11 cellular contexts compared by ENCODE assay signal in genomic region chr19:38062959-38063786, GRCh38.
A peak's percentile ranks its signal among the peaks of the same experiment; 100 is the strongest.
DNase-seq lines count a peak whose midpoint lies in the region; ATAC-seq and TF ChIP-seq lines count a peak whose summit lies in the region.
"Had no signal": no experiment of that assay in that cellular context is flagged by ENCODE, and none has a peak within 500 bp of the region (broad histone marks: within the 10 kb centered on the region; RNA-seq: fewer than 3 reads in every experiment).

No MANE protein-coding gene starts in this region.

- H3K27me3 ChIP-seq in neural progenitor cell = no peaks in the 10 kb centered on the region

- H2AFZ ChIP-seq in neural progenitor cell (replicated peaks) = no peak overlapping the region

- H3K27ac ChIP-seq in angular gyrus (ENCODE audit: low read depth, low read length) (peak overlapping the region; percentile 70), neural progenitor cell (peak overlapping the region; percentile 88)

- H3K4me3 ChIP-seq in neural progenitor cell = no peak overlapping the region
- H3K4me3 ChIP-seq: smooth muscle cell had no signal

- no peaks in the 10 kb centered on the region for H3K9me3 Mint-ChIP-seq in neural progenitor cell
- H3K9me3 Mint-ChIP-seq: T-helper 2 cell treated with Interferon-gamma antibody and Interleukin-4, amounts not matched to agents 5 μg/mL and 100 μg/mL, for 36 hours had no signal

- peak overlapping the region; percentile 92 for H3K27ac Mint-ChIP-seq in neural progenitor cell
- H3K27ac Mint-ChIP-seq: T-helper 2 cell treated with Interferon-gamma antibody and Interleukin-4, amounts not matched to agents 5 μg/mL and 100 μg/mL, for 36 hours had no signal

- peak; percentile 89 for DNase-seq in COLO668 (lab: John Stamatoyannopoulos, UW; ENCODE audit: unreplicated experiment)
- DNase-seq in NCI-H2029 treated with DMSO at 0.1 percent for 48 hours (lab: John Stamatoyannopoulos, UW) = peak; percentile 60
- peak; percentile 38 for DNase-seq in neural progenitor cell (ENCODE audit: low spot score)
- no peak for DNase-seq in activated CD8-positive, alpha-beta memory T cell treated with anti-CD3 and anti-CD28 coated beads, Interleukin-2, amount 50 U/mL, for 4 hours
- no peak for DNase-seq in ecto neural progenitor cell (ENCODE audit: low spot score)
- DNase-seq: DND-41 had no signal

- H3K4me1 Mint-ChIP-seq in neural progenitor cell = peaks cover 15% of the 10 kb centered on the region

- no peak for TF ChIP-seq CTCF in neural progenitor cell (IDR thresholded peaks at IDR 0.05)

- no peak overlapping the region for H3K9ac ChIP-seq in neural progenitor cell

- peaks cover 16% of the 10 kb centered on the region for H3K4me1 ChIP-seq in neural progenitor cell

- no peaks in the 10 kb centered on the region for H3K36me3 ChIP-seq in neural progenitor cell

- H3K27me3 Mint-ChIP-seq in neural progenitor cell (ENCODE audit: insufficient read depth, low read depth) = peaks cover 2% of the 10 kb centered on the region

- peak overlapping the region; percentile 35 for H3K4me3 Mint-ChIP-seq in neural progenitor cell
- H3K4me3 Mint-ChIP-seq: T-helper 2 cell treated with Interferon-gamma antibody and Interleukin-4, amounts not matched to agents 5 μg/mL and 100 μg/mL, for 36 hours had no signal

- peak overlapping the region; percentile 47 for H3K4me2 ChIP-seq in neural progenitor cell
- H3K4me2 ChIP-seq: smooth muscle cell had no signal

- H3F3A ChIP-seq in neural progenitor cell (ENCODE audit: low read depth) = peaks cover 19% of the 10 kb centered on the region

- no peaks in the 10 kb centered on the region for H3K9me3 ChIP-seq in neural progenitor cell (ENCODE audit: low read depth)

- peaks cover 35% of the 10 kb centered on the region for H3K79me2 ChIP-seq in neural progenitor cell (ENCODE audit: low read depth)

- no peaks in the 10 kb centered on the region for H3K36me3 Mint-ChIP-seq in neural progenitor cell

- peaks cover 37% of the 10 kb centered on the region for H4K20me1 ChIP-seq in neural progenitor cell (ENCODE audit: low read depth)

- ATAC-seq in HG03432 (IDR thresholded peaks at IDR 0.05; ENCODE audit: unreplicated experiment) (no peak), GM21515 (IDR thresholded peaks at IDR 0.05; ENCODE audit: unreplicated experiment) (no peak)

Comparison
In these comparisons a context has a peak if more than half of its experiments do, and no peak if none do; other contexts are left out.
1. DNase-seq: peak in COLO668 (single experiment), NCI-H2029 treated with DMSO at 0.1 percent for 48 hours (single experiment) and neural progenitor cell (single experiment); none in activated CD8-positive, alpha-beta memory T cell treated with anti-CD3 and anti-CD28 coated beads, Interleukin-2, amount 50 U/mL, for 4 hours (single experiment) and ecto neural progenitor cell (single experiment).